Comparison of ENCODE assay signal across 8 cellular contexts in the genomic region with DNA sequence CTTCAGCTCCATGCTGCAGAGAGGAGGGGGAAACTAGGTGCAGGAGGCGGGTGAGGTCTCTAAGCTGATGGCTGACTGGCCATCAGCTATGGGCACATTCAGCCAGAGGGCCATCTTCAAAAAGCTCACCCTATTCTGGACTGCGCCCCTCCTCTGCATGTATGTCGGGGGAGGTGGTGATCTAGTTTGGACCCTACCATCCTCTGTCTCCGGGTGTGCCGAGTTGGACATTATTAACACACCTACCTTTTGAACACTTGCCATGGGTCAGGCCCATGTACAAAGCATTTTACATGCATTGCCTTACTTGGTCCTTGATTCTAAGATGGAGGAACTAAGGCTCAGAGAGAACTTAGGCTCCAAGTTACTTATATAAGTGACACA. TPM values are rescaled to one million over a fixed set of nuclear protein-coding genes. Genes with fewer than 3 reads are reported as not detected.
A peak's percentile ranks its signal among the peaks of the same experiment; 100 is the strongest.
DNase-seq lines count a peak whose midpoint lies in the region; ATAC-seq and TF ChIP-seq lines count a peak whose summit lies in the region.

No MANE protein-coding gene starts in this region.

- no peaks in the 10 kb centered on the region for H4K20me1 ChIP-seq in PC-3 (ENCODE audit: low read length)

- H3K4me1 ChIP-seq in CD8-positive, alpha-beta memory T cell (ENCODE audit: insufficient read depth, low read length) = peaks cover 28% of the 10 kb centered on the region
- H3K4me1 ChIP-seq in PC-3 (ENCODE audit: insufficient read depth, low read length) (peaks cover 22% of the 10 kb centered on the region), endodermal cell (ENCODE audit: control insufficient read depth, insufficient read depth, low read length) (peaks cover 20% of the 10 kb centered on the region), ovary (ENCODE audit: insufficient read depth) (peaks cover 11% of the 10 kb centered on the region)

- H3K9me3 ChIP-seq in CD8-positive, alpha-beta memory T cell (ENCODE audit: low read length) = no peaks in the 10 kb centered on the region
- H3K9me3 ChIP-seq in PC-3 (ENCODE audit: low read length) (no peaks in the 10 kb centered on the region), endodermal cell (ENCODE audit: control insufficient read depth, low read length) (no peaks in the 10 kb centered on the region), ovary (no peaks in the 10 kb centered on the region)

- no peaks in the 10 kb centered on the region for H3K9me2 ChIP-seq in PC-3 (replicated peaks; ENCODE audit: low read length)

- no peaks in the 10 kb centered on the region for H3K9me3 Mint-ChIP-seq in CD8-positive, alpha-beta memory T cell
- H3K9me3 Mint-ChIP-seq in endodermal cell = no peaks in the 10 kb centered on the region

- H3K27me3 Mint-ChIP-seq in CD8-positive, alpha-beta memory T cell = no peaks in the 10 kb centered on the region
- H3K27me3 Mint-ChIP-seq in endodermal cell (ENCODE audit: insufficient read depth) = no peaks in the 10 kb centered on the region

- TF ChIP-seq CTCF in PC-3 (conservative IDR thresholded peaks at IDR 0.05; ENCODE audit: low read depth, low read length) (no peak), endodermal cell (conservative IDR thresholded peaks at IDR 0.05) (no peak), ovary (IDR thresholded peaks at IDR 0.05) (no peak)

- TSS peak; percentile 17 for BruUV-seq in PC-3 (replicated peaks; lab: Mats Ljungman, UMichigan)

- POLR2A ChIA-PET in CD8-positive, alpha-beta memory T cell (lab: Charles Lee) = interaction anchor here (0.6 kb wide), 1 partner anchor 262 kb away, joined by 3 read pairs; no protein-coding TSS in a partner anchor
- POLR2A ChIA-PET in PC-3 (lab: Charles Lee; ENCODE audit: unreplicated experiment) = interaction anchor here (0.5 kb wide), 1 partner anchor 217 kb away, joined by 30 read pairs; no protein-coding TSS in a partner anchor

- H3K79me2 ChIP-seq in PC-3 (ENCODE audit: low read length) = peaks cover 31% of the 10 kb centered on the region

- peaks cover 37 to 66% (median 37%) of the 10 kb centered on the region in 3 donors for H3K4me1 Mint-ChIP-seq in CD8-positive, alpha-beta memory T cell
- H3K4me1 Mint-ChIP-seq in endodermal cell = peaks cover 33% of the 10 kb centered on the region

- H3F3A ChIP-seq in PC-3 (ENCODE audit: low read length, unreplicated experiment) = no peaks in the 10 kb centered on the region

- TF ChIP-seq EP300 in ovary (IDR thresholded peaks at IDR 0.05) = no peak

- peak overlapping the region; percentile 96 for H3K9ac ChIP-seq in PC-3 (ENCODE audit: low read length)
- peak overlapping the region; percentile 86 for H3K9ac ChIP-seq in endodermal cell (ENCODE audit: extremely low read depth, low read length, poor library complexity, severe bottlenecking)

- H3K27ac Mint-ChIP-seq in CD8-positive, alpha-beta memory T cell = peak overlapping the region; percentile 95 to 99 (median 97)
- peak overlapping the region; percentile 88 for H3K27ac Mint-ChIP-seq in endodermal cell

- intact Hi-C loops in PC-3 (cut with micrococcal nuclease) = no loop called here
- intact Hi-C loops in ovary (cut with DNase I) = no loop called here

- WGBS in endodermal cell (ENCODE audit: insufficient coverage in 1 of 2, insufficient read length in 1 of 2), 2 experiments = 91 to 95% methylated on average over 3 to 5 of the region's 5 CpGs
- WGBS in ovary, 3 donors = 52 to 68% (median 65%) methylated on average over 5 of the region's 5 CpGs

- H3K36me3 Mint-ChIP-seq in CD8-positive, alpha-beta memory T cell = peaks cover 0 to 53% (median 6%) of the 10 kb centered on the region in 3 donors
- peaks cover 34% of the 10 kb centered on the region for H3K36me3 Mint-ChIP-seq in endodermal cell (ENCODE audit: low read depth)

- H3K4me3 Mint-ChIP-seq in CD8-positive, alpha-beta memory T cell = peak overlapping the region; percentile 89 to 98 (median 93)
- H3K4me3 Mint-ChIP-seq in endodermal cell = peak overlapping the region; percentile 95

- peak overlapping the region; percentile 74 for H3K4me3 ChIP-seq in CD8-positive, alpha-beta memory T cell (ENCODE audit: low read length)
- H3K4me3 ChIP-seq in PC-3 (ENCODE audit: low read length) (peak overlapping the region; percentile 99), endodermal cell (ENCODE audit: low read length) (peak overlapping the region; percentile 97), ovary (peak overlapping the region; percentile 75)

- H3K4me2 ChIP-seq in PC-3 (ENCODE audit: low read length) = peak overlapping the region; percentile 98

- no peak; the same call in 1 of the 2 replicates for ATAC-seq in PC-3

- H2AFZ ChIP-seq in PC-3 (ENCODE audit: low read length) = peak overlapping the region; percentile 96; the same call in 1 of the 2 replicates

- no peaks in the 10 kb centered on the region for H3K27me3 ChIP-seq in CD8-positive, alpha-beta memory T cell (ENCODE audit: insufficient read depth, low read length, poor library complexity, severe bottlenecking)
- H3K27me3 ChIP-seq in PC-3 (ENCODE audit: low read length) (no peaks in the 10 kb centered on the region), endodermal cell (ENCODE audit: control insufficient read depth, insufficient read depth, low read length, poor library complexity, severe bottlenecking) (no peaks in the 10 kb centered on the region), ovary (no peaks in the 10 kb centered on the region)

- TF ChIP-seq POLR2A in ovary (IDR thresholded peaks at IDR 0.05) = no peak

- H3K36me3 ChIP-seq in CD8-positive, alpha-beta memory T cell (ENCODE audit: insufficient read depth, low read length) = peaks cover 11% of the 10 kb centered on the region
- H3K36me3 ChIP-seq in PC-3 (ENCODE audit: low read depth, low read length) = peaks cover 30% of the 10 kb centered on the region
- peaks cover 35% of the 10 kb centered on the region for H3K36me3 ChIP-seq in endodermal cell (ENCODE audit: control insufficient read depth, insufficient read depth, low read length)
- no peaks in the 10 kb centered on the region for H3K36me3 ChIP-seq in ovary

- DNase-seq in CD8-positive, alpha-beta memory T cell = no peak
- no peak for DNase-seq in PC-3
- no peak for DNase-seq in endodermal cell
- no peak for DNase-seq in ovary
- DNase-seq in DMS114 treated with DMSO at 0.1 percent for 48 hours (lab: John Stamatoyannopoulos, UW; ENCODE audit: unreplicated experiment) = no peak
- DNase-seq in cerebellum (ENCODE audit: low spot score) = no peak
- DNase-seq in NCI-H2081 treated with DMSO at 0.1 percent for 48 hours (lab: John Stamatoyannopoulos, UW) = no peak
- DNase-seq in stimulated activated naive CD4-positive, alpha-beta T cell treated with Interleukin-2 at 50 U/mL for 16 hours (lab: John Stamatoyannopoulos, UW) = no peak

- CTCF ChIA-PET in CD8-positive, alpha-beta memory T cell (lab: Charles Lee) = interaction anchor here (0.9 to 3.7 kb wide), 5 partner anchors 9 to 483 kb away, joined by 3 to 18 read pairs (median 3); partner anchors contain the start of gene ABHD14B
- CTCF ChIA-PET in PC-3 (lab: Charles Lee) = no interaction called here

- H3K27ac ChIP-seq in CD8-positive, alpha-beta memory T cell (ENCODE audit: low read depth, low read length) = no peak overlapping the region
- no peak overlapping the region for H3K27ac ChIP-seq in PC-3 (ENCODE audit: low read length)
- no peak overlapping the region for H3K27ac ChIP-seq in endodermal cell (ENCODE audit: low read depth, low read length)
- peak overlapping the region in 1 of 2 donors; percentile 87 for H3K27ac ChIP-seq in ovary

RNA-seq across cellular contexts. Expression of gene NISCH, which starts 1.4 kb away (rescaled TPM):
- total RNA-seq in CD8-positive, alpha-beta memory T cell = 10 to 100 TPM; 65.7 to 66.2 TPM
- polyA plus RNA-seq in CD8-positive, alpha-beta memory T cell = 31.6 TPM
- total RNA-seq in PC-3 (2014; rRNA removed) (60.4 and 65.3 TPM in 2 replicates), endodermal cell (100 to 1,000 TPM; 151 to 156 TPM), ovary (100 to 1,000 TPM in 4 of 7 donors, 10 to 100 TPM in 3; 73.6 to 142 (median 102) TPM), cerebellum (93.2 TPM)
- 124 TPM for polyA plus RNA-seq in endodermal cell (2013, experiment 1 of 2)
- polyA plus RNA-seq in endodermal cell (2013, experiment 2 of 2) = 99.4 TPM
- 10 to 100 TPM; 74.7 to 77.7 TPM for polyA plus RNA-seq in ovary

RNA-seq across cellular contexts. Expression of gene TNNC1, which starts 3.0 kb away (rescaled TPM):
- 1 to 10 TPM; 2.2 to 2.3 TPM for total RNA-seq in CD8-positive, alpha-beta memory T cell
- not detected for polyA plus RNA-seq in CD8-positive, alpha-beta memory T cell
- 1.9 and 4.9 TPM in 2 replicates for total RNA-seq in PC-3 (2014; rRNA removed)
- total RNA-seq in endodermal cell = 10 to 100 TPM; 44.8 to 64.6 TPM
- 30.4 TPM for polyA plus RNA-seq in endodermal cell (2013, experiment 1 of 2)
- 36.1 TPM for polyA plus RNA-seq in endodermal cell (2013, experiment 2 of 2)
- 1 to 10 TPM in 3 of 7 donors, under 1 TPM in 4; 0.31 to 2.3 (median 0.88) TPM for total RNA-seq in ovary
- polyA plus RNA-seq in ovary = 1 to 10 TPM; 1.6 to 1.8 TPM
- total RNA-seq in cerebellum = 0.64 TPM

RNA-seq across cellular contexts. Expression of gene SEMA3G, which starts 11.9 kb away (rescaled TPM):
- under 1 TPM; 0.13 to 0.16 TPM for total RNA-seq in CD8-positive, alpha-beta memory T cell
- not detected for polyA plus RNA-seq in CD8-positive, alpha-beta memory T cell
- total RNA-seq in PC-3 (2014; rRNA removed) (0.77 and 1.6 TPM in 2 replicates), endodermal cell (1 to 10 TPM; 2.5 to 8.6 TPM), ovary (10 to 100 TPM in 1 of 7 donors, 1 to 10 TPM in 6; 1.5 to 12.3 (median 3.7) TPM), cerebellum (3.3 TPM)
- polyA plus RNA-seq in endodermal cell (2013, experiment 1 of 2) = 1.9 TPM
- polyA plus RNA-seq in endodermal cell (2013, experiment 2 of 2) = 1.5 TPM
- 10 to 100 TPM in 1 of 2 donors, 1 to 10 TPM in 1; 8.2 to 11.9 TPM for polyA plus RNA-seq in ovary

RNA-seq across cellular contexts. Expression of gene STAB1, which starts 38.3 kb away (rescaled TPM):
- 1 to 10 TPM; 7.6 to 9.7 TPM for total RNA-seq in CD8-positive, alpha-beta memory T cell
- polyA plus RNA-seq in CD8-positive, alpha-beta memory T cell = 0.05 TPM
- total RNA-seq in PC-3 (2014; rRNA removed) (0.33 TPM in 1 of 2 replicates, not detected in the other), endodermal cell (under 1 TPM; 0.24 to 0.55 TPM), ovary (100 to 1,000 TPM in 2 of 7 donors, 10 to 100 TPM in 5; 31.3 to 114 (median 47.5) TPM), cerebellum (19.8 TPM)
- 0.21 TPM for polyA plus RNA-seq in endodermal cell (2013, experiment 1 of 2)
- polyA plus RNA-seq in endodermal cell (2013, experiment 2 of 2) = 0.04 TPM
- 10 to 100 TPM; 21.4 to 50.7 TPM for polyA plus RNA-seq in ovary

RNA-seq across cellular contexts. Expression of gene PHF7, which starts 46.3 kb away (rescaled TPM):
- total RNA-seq in CD8-positive, alpha-beta memory T cell = 10 to 100 TPM; 11.6 to 12.0 TPM
- polyA plus RNA-seq in CD8-positive, alpha-beta memory T cell = 10.7 TPM
- total RNA-seq in PC-3 (2014; rRNA removed) (7.3 and 8.5 TPM in 2 replicates), endodermal cell (10 to 100 TPM; 10.9 to 12.7 TPM), ovary (10 to 100 TPM in 1 of 7 donors, 1 to 10 TPM in 6; 2.5 to 18.2 (median 6.2) TPM), cerebellum (5.3 TPM)
- 15.3 TPM for polyA plus RNA-seq in endodermal cell (2013, experiment 1 of 2)
- 17.0 TPM for polyA plus RNA-seq in endodermal cell (2013, experiment 2 of 2)
- polyA plus RNA-seq in ovary = 1 to 10 TPM; 3.7 to 8.9 TPM
